In the genomic region with DNA sequence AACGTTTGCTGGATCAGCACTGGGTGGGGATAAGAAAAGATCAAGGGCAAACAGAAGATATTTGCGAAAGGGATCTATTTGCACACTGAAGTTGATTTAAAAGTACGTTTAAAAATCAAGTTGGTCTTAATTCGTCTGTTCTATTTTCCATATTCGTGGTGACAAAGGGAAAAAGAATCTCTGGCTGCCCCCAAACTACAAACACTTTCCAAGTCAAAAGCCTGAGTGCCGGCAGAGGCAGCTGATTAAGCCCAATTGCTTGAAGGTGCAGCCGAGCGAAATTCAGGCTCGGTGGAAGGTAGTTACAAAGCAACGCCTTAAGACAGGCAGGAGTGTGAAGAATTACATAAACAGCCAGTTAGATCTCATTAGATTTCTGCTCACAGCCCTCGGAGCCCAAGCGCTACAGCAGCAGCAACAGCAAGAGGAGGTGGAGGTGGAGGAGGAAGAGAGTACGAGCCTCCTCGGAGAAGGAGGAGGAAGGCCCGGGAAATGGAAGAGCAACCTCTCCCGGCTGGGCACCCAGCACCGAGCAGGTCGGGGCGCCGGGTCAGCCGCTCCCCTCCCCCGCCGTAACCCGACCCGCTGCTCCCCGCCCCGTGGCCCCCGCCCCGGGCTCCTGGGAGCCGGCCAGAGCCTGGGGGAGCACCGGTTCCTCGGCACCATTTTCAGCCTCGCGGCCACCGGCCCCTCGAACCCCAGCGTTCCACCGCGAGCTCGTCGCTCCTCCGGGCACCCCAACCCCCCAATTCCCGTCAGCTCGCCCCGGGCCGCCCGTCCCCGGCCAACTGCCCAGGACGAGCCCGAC, we compare ENCODE assay signal across 7 cellular contexts. TPM values are rescaled to one million over a fixed set of nuclear protein-coding genes. Genes with fewer than 3 reads are reported as not detected.
DNase-seq lines count a peak whose midpoint lies in the region; ATAC-seq and FAIRE-seq lines count a peak whose summit lies in the region.

No MANE protein-coding gene starts in this region.

- CTCF ChIA-PET in activated CD4-positive, alpha-beta T cell treated with anti-CD3 and anti-CD28 coated beads, Interleukin-2, amount 10 ng/mL, durations not matched to agents 7 days and 5 days (lab: Charles Lee) = interaction anchor here (1.1 to 3.2 kb wide), 10 partner anchors 10 to 95 kb away, joined by 3 to 20 read pairs (median 6); no protein-coding TSS in a partner anchor

- peak; percentile 5 for FAIRE-seq in GM18507 (lab: Jason Lieb, UNC)

- H3K4me3 Mint-ChIP-seq in activated CD4-positive, alpha-beta T cell treated with anti-CD3 and anti-CD28 coated beads, Interleukin-2, amount 10 ng/mL, durations not matched to agents 7 days and 5 days = peak overlapping the region; percentile 88

- H3K9me3 Mint-ChIP-seq in activated CD4-positive, alpha-beta T cell treated with anti-CD3 and anti-CD28 coated beads, Interleukin-2, amount 10 ng/mL, durations not matched to agents 7 days and 5 days = no peaks in the 10 kb centered on the region

- ATAC-seq in HG02938 (IDR thresholded peaks at IDR 0.05; ENCODE audit: unreplicated experiment) = peak; percentile 9

- peaks cover 29% of the 10 kb centered on the region for H3K36me3 Mint-ChIP-seq in activated CD4-positive, alpha-beta T cell treated with anti-CD3 and anti-CD28 coated beads, Interleukin-2, amount 10 ng/mL, durations not matched to agents 7 days and 5 days (ENCODE audit: low read depth)

- DNase-seq in GM18507 (ENCODE audit: extremely low spot score, insufficient read length, low read depth) = no peak
- DNase-seq in NCI-H345 treated with DMSO at 0.1 percent for 48 hours (lab: John Stamatoyannopoulos, UW; ENCODE audit: unreplicated experiment) = peak; percentile 25
- peak; percentile 61 for DNase-seq in activated CD4-positive, alpha-beta T cell treated with anti-CD3 and anti-CD28 coated beads, Interleukin-2, amount 10 ng/mL, durations not matched to agents 7 days and 5 days
- DNase-seq in effector CD4-positive, alpha-beta T cell = peak; percentile 29
- DNase-seq in lung microvascular endothelial cell (ENCODE audit: low read depth in 2 of 2) = peak; percentile 18 to 45
- peak in 2 of 3 experiments; percentile 19 to 32 for DNase-seq in stimulated activated CD4-positive, alpha-beta T cell treated with anti-CD3 and anti-CD28 coated beads, TNF-alpha, amount 100 ng/mL, for 24 hours (ENCODE audit: low read depth in 3 of 3)

- POLR2A ChIA-PET in activated CD4-positive, alpha-beta T cell treated with anti-CD3 and anti-CD28 coated beads, Interleukin-2, amount 10 ng/mL, durations not matched to agents 7 days and 5 days (lab: Charles Lee) = interaction anchor here (1.1 to 2.0 kb wide), 7 partner anchors 11 to 90 kb away, joined by 3 to 11 read pairs (median 6); no protein-coding TSS in a partner anchor

- peak overlapping the region; percentile 95 for H3K27ac Mint-ChIP-seq in activated CD4-positive, alpha-beta T cell treated with anti-CD3 and anti-CD28 coated beads, Interleukin-2, amount 10 ng/mL, durations not matched to agents 7 days and 5 days

- H3K27me3 Mint-ChIP-seq in activated CD4-positive, alpha-beta T cell treated with anti-CD3 and anti-CD28 coated beads, Interleukin-2, amount 10 ng/mL, durations not matched to agents 7 days and 5 days = no peaks in the 10 kb centered on the region

- peaks cover 46% of the 10 kb centered on the region for H3K4me1 Mint-ChIP-seq in activated CD4-positive, alpha-beta T cell treated with anti-CD3 and anti-CD28 coated beads, Interleukin-2, amount 10 ng/mL, durations not matched to agents 7 days and 5 days

RNA-seq across cellular contexts. Expression of a gene that starts 0.9 kb away (rescaled TPM):
- total RNA-seq in activated CD4-positive, alpha-beta T cell treated with anti-CD3 and anti-CD28 coated beads, Interleukin-2, amount 10 ng/mL, durations not matched to agents 7 days and 5 days = 10 to 100 TPM; 81.8 to 99.0 TPM
- 3.3 and 3.4 TPM in 2 replicates for total RNA-seq in lung microvascular endothelial cell

RNA-seq across cellular contexts. Expression of a gene that starts 29.9 kb away (rescaled TPM):
- total RNA-seq in activated CD4-positive, alpha-beta T cell treated with anti-CD3 and anti-CD28 coated beads, Interleukin-2, amount 10 ng/mL, durations not matched to agents 7 days and 5 days = not detected
- not detected in 2 replicates for total RNA-seq in lung microvascular endothelial cell

Comparison
In these comparisons a context has a peak if more than half of its experiments do, and no peak if none do; other contexts are left out.
1. RNA of a gene that starts 0.9 kb away (total RNA-seq): 81.8 to 99.0 TPM in activated CD4-positive, alpha-beta T cell treated with anti-CD3 and anti-CD28 coated beads, Interleukin-2, amount 10 ng/mL, durations not matched to agents 7 days and 5 days; 3.3 to 3.4 TPM in lung microvascular endothelial cell; every median in the first group is over 10 times any median in the second.